Comparison of ENCODE assay signal across 14 cellular contexts in the genomic region with DNA sequence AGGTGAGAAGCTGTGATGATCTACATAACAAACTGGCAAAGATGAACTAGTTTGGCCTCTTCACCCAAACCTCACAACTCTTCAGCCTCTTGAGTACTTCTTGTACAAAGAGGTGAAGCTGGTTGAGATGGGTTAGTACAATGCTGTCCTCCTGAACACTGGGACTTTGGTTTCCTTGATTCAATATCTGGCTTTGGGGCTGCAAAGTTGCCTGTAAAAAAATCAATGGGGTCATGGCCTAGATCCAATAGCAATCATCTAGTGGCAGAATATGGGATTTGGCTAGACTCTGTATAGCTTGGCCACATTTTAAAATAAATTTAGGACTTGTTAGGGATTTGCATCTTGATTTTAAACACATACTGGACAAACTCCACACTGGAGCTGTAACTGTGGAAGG.
DNase-seq lines count a peak whose midpoint lies in the region; ATAC-seq, FAIRE-seq and TF ChIP-seq lines count a peak whose summit lies in the region.
"Had no signal": no experiment of that assay in that cellular context is flagged by ENCODE, and none has a peak within 500 bp of the region (broad histone marks: within the 10 kb centered on the region; RNA-seq: fewer than 3 reads in every experiment).

No MANE protein-coding gene starts in this region.

- no peak overlapping the region for H3K4me2 ChIP-seq in HepG2 (ENCODE audit: low read depth, low read length)
- H3K4me2 ChIP-seq: GM23338, KMS-11 had no signal

- H3K36me3 ChIP-seq in liver (ENCODE audit: control insufficient read depth in 4 of 4, insufficient read depth in 3 of 4, low read depth in 1 of 4, low read length in 3 of 4): no peaks in the 10 kb centered on the region
- H3K36me3 ChIP-seq in HepG2 (replicated peaks in 1 of 2; ENCODE audit: control insufficient read depth in 1 of 2, insufficient read depth in 2 of 2, low read length in 2 of 2): no peaks in the 10 kb centered on the region
- H3K36me3 ChIP-seq in right lobe of liver: no peaks in the 10 kb centered on the region
- H3K36me3 ChIP-seq: BE2C had no signal

- peaks cover 8% of the 10 kb centered on the region for H3K9me3 Mint-ChIP-seq in activated CD8-positive, alpha-beta T cell treated with anti-CD3 and anti-CD28 coated beads for 36 hours

- BruUV-seq in HepG2 (replicated peaks; lab: Mats Ljungman, UMichigan): no TSS peak

- no peak overlapping the region for H2AFZ ChIP-seq in HepG2 (ENCODE audit: low read length)
- H2AFZ ChIP-seq: GM23338 had no signal

- intact Hi-C loops in HepG2 (cut with micrococcal nuclease; ENCODE audit: unreplicated experiment) (no loop called here), right lobe of liver (cut with DNase I) (no loop called here)
- intact Hi-C loops in activated CD8-positive, alpha-beta T cell treated with anti-CD3 and anti-CD28 coated beads for 36 hours (cut with micrococcal nuclease): no loop called here

- no peak overlapping the region for H3K27ac ChIP-seq in liver (ENCODE audit: low read depth in 1 of 2, low read length in 2 of 2)
- no peak overlapping the region for H3K27ac ChIP-seq in HepG2 (ENCODE audit: extremely low read length, insufficient read depth, low read length)
- no peak overlapping the region for H3K27ac ChIP-seq in right lobe of liver
- H3K27ac ChIP-seq: KMS-11 had no signal

- H3K27me3 ChIP-seq in liver (ENCODE audit: control insufficient read depth in 4 of 4, insufficient read depth in 4 of 4, low read length in 3 of 4) (no peaks in the 10 kb centered on the region), HepG2 (ENCODE audit: control insufficient read depth in 1 of 2, insufficient read depth in 2 of 2, low read length in 2 of 2) (no peaks in the 10 kb centered on the region), right lobe of liver (no peaks in the 10 kb centered on the region)
- H3K27me3 ChIP-seq: BE2C had no signal

- in situ Hi-C loops in HepG2 (cut with HindIII; ENCODE audit: extremely low pct_ligation_motif_present, low pct_unique_long_range_greater_than_20kb): no loop called here

- H3K4me3 ChIP-seq in liver (ENCODE audit: low read depth in 1 of 3, low read length in 3 of 3): no peak overlapping the region
- no peak overlapping the region for H3K4me3 ChIP-seq in HepG2 (replicated peaks in 1 of 3; ENCODE audit: insufficient read depth in 1 of 3, low read depth in 2 of 3, low read length in 3 of 3)
- H3K4me3 ChIP-seq in right lobe of liver: no peak overlapping the region
- H3K4me3 ChIP-seq: GM23338 had no signal

- DNase-seq in HepG2 (ENCODE audit: low spot score) (no peak), HTR-8/SVneo (ENCODE audit: insufficient read length, low spot score) (no peak), right lobe of liver (no peak)
- DNase-seq in activated CD4-positive, alpha-beta T cell treated with anti-CD3 and anti-CD28 coated beads, Interleukin-2, amount 50 U/mL, for 4 hours: no peak
- DNase-seq in activated CD8-positive, alpha-beta T cell treated with anti-CD3 and anti-CD28 coated beads for 36 hours: no peak
- DNase-seq: BE2C, DMS53, GF-D8, H9 had no signal

- no peaks in the 10 kb centered on the region for H3K36me3 Mint-ChIP-seq in activated CD8-positive, alpha-beta T cell treated with anti-CD3 and anti-CD28 coated beads for 36 hours (ENCODE audit: low read depth)

- no peak for TF ChIP-seq EP300 in HepG2 (IDR thresholded peaks at IDR 0.05; ENCODE audit: low read depth in 2 of 2, low read length in 2 of 2)
- TF ChIP-seq EP300 in HepG2 (CRISPR knock-in tag; IDR thresholded peaks at IDR 0.05; ENCODE audit: borderline replicate concordance): no peak

- no peak overlapping the region for H3K9ac ChIP-seq in liver (ENCODE audit: low read depth in 1 of 2, low read length in 2 of 2)
- no peak overlapping the region for H3K9ac ChIP-seq in HepG2 (ENCODE audit: insufficient read depth, low read depth, low read length)
- H3K9ac ChIP-seq: KMS-11 had no signal

- ATAC-seq in HepG2 (no peak), right lobe of liver (peak; percentile 68 to 87 (median 86)), HG02610 (IDR thresholded peaks at IDR 0.05; ENCODE audit: unreplicated experiment) (no peak)
- ATAC-seq in activated CD8-positive, alpha-beta T cell treated with anti-CD3 and anti-CD28 coated beads for 36 hours: no peak
- ATAC-seq: GM23338 had no signal

- H3K4me1 ChIP-seq in liver (ENCODE audit: control insufficient read depth in 4 of 4, insufficient read depth in 4 of 4, low read length in 3 of 4) (peaks cover 0 to 8% (median 4%) of the 10 kb centered on the region in 4 donors), HepG2 (ENCODE audit: insufficient read depth, low read length) (no peaks in the 10 kb centered on the region), right lobe of liver (peaks cover 0 to 15% (median 0%) of the 10 kb centered on the region in 4 donors)
- H3K4me1 ChIP-seq: BE2C had no signal

- H3K4me3 Mint-ChIP-seq in activated CD8-positive, alpha-beta T cell treated with anti-CD3 and anti-CD28 coated beads for 36 hours: no peak overlapping the region
- H3K4me3 Mint-ChIP-seq: GM23338, H9 had no signal

- TF ChIP-seq RAD21 in liver (IDR thresholded peaks at IDR 0.05) (no peak), HepG2 (CRISPR knock-in tag; IDR thresholded peaks at IDR 0.05) (no peak)

- no peaks in the 10 kb centered on the region for H3K4me1 Mint-ChIP-seq in activated CD8-positive, alpha-beta T cell treated with anti-CD3 and anti-CD28 coated beads for 36 hours (ENCODE audit: low read depth)
- H3K4me1 Mint-ChIP-seq: GM23338 had no signal

- no peaks in the 10 kb centered on the region for H4K20me1 ChIP-seq in HepG2 (ENCODE audit: insufficient read depth, low read length)

- H3K27me3 Mint-ChIP-seq in activated CD8-positive, alpha-beta T cell treated with anti-CD3 and anti-CD28 coated beads for 36 hours: no peaks in the 10 kb centered on the region

- POLR2A ChIA-PET in HepG2 (lab: Yijun Ruan, JAX): no interaction called here
- POLR2A ChIA-PET in activated CD8-positive, alpha-beta T cell treated with anti-CD3 and anti-CD28 coated beads for 36 hours (lab: Charles Lee): no interaction called here

- FAIRE-seq in HepG2 (lab: Jason Lieb, UNC): no peak
- FAIRE-seq in HTR-8/SVneo (lab: Jason Lieb, UNC): peak; percentile 65
- FAIRE-seq: A204.1 had no signal

- TF ChIP-seq CTCF in liver (IDR thresholded peaks at IDR 0.05; ENCODE audit: low read depth, low read length, missing input control): peak; percentile 32
- no peak for TF ChIP-seq CTCF in HepG2 (CRISPR knock-in tag; IDR thresholded peaks at IDR 0.05)
- TF ChIP-seq CTCF in right lobe of liver (IDR thresholded peaks at IDR 0.05): no peak
- no peak for TF ChIP-seq CTCF in activated CD8-positive, alpha-beta T cell treated with anti-CD3 and anti-CD28 coated beads for 36 hours (IDR thresholded peaks at IDR 0.05)

- TF ChIP-seq POLR2A in HepG2 (IDR thresholded peaks at IDR 0.05; ENCODE audit: insufficient read depth in 1 of 2, low read depth in 2 of 2, low read length in 2 of 2): no peak
- no peak for TF ChIP-seq POLR2A in right lobe of liver (IDR thresholded peaks at IDR 0.05)

- H3K9me3 ChIP-seq in liver (ENCODE audit: control insufficient read depth in 4 of 4, low read length in 3 of 4): peaks cover 0 to 3% (median 0%) of the 10 kb centered on the region in 4 donors
- no peaks in the 10 kb centered on the region for H3K9me3 ChIP-seq in HepG2 (ENCODE audit: low read length)
- H3K9me3 ChIP-seq in right lobe of liver: peaks cover 0 to 4% (median 0%) of the 10 kb centered on the region in 4 donors
- H3K9me3 ChIP-seq: BE2C had no signal

- no peak overlapping the region for H3K27ac Mint-ChIP-seq in activated CD8-positive, alpha-beta T cell treated with anti-CD3 and anti-CD28 coated beads for 36 hours
- H3K27ac Mint-ChIP-seq: GM23338, H9 had no signal

- CTCF ChIA-PET in HepG2 (lab: Yijun Ruan, JAX; ENCODE audit: low intra/inter-chr PET ratio, low total read pairs): no interaction called here
- CTCF ChIA-PET in activated CD8-positive, alpha-beta T cell treated with anti-CD3 and anti-CD28 coated beads for 36 hours (lab: Charles Lee): no interaction called here

- no peaks in the 10 kb centered on the region for H3K79me2 ChIP-seq in HepG2 (ENCODE audit: insufficient read depth, low read length)

TF ChIP-seq in liver, 16 proteins besides CTCF, POLR2A, EP300 and RAD21 (continues in another document):
- no peak for TF ChIP-seq JUND (IDR thresholded peaks at IDR 0.05)
- TF ChIP-seq FOXA1 (IDR thresholded peaks at IDR 0.05): no peak
- TF ChIP-seq SP1 (IDR thresholded peaks at IDR 0.05): no peak
- TF ChIP-seq, protein P1, sequence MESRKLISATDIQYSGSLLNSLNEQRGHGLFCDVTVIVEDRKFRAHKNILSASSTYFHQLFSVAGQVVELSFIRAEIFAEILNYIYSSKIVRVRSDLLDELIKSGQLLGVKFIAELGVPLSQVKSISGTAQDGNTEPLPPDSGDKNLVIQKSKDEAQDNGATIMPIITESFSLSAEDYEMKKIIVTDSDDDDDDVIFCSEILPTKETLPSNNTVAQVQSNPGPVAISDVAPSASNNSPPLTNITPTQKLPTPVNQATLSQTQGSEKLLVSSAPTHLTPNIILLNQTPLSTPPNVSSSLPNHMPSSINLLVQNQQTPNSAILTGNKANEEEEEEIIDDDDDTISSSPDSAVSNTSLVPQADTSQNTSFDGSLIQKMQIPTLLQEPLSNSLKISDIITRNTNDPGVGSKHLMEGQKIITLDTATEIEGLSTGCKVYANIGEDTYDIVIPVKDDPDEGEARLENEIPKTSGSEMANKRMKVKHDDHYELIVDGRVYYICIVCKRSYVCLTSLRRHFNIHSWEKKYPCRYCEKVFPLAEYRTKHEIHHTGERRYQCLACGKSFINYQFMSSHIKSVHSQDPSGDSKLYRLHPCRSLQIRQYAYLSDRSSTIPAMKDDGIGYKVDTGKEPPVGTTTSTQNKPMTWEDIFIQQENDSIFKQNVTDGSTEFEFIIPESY (IDR thresholded peaks at IDR 0.05): no peak

TF ChIP-seq in HepG2, 621 proteins besides CTCF, POLR2A, EP300 and RAD21:
- TF ChIP-seq ZNF552 (CRISPR knock-in tag; IDR thresholded peaks at IDR 0.05; ENCODE audit: borderline replicate concordance): no peak
- TF ChIP-seq, protein P2, sequence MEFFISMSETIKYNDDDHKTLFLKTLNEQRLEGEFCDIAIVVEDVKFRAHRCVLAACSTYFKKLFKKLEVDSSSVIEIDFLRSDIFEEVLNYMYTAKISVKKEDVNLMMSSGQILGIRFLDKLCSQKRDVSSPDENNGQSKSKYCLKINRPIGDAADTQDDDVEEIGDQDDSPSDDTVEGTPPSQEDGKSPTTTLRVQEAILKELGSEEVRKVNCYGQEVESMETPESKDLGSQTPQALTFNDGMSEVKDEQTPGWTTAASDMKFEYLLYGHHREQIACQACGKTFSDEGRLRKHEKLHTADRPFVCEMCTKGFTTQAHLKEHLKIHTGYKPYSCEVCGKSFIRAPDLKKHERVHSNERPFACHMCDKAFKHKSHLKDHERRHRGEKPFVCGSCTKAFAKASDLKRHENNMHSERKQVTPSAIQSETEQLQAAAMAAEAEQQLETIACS (CRISPR knock-in tag; IDR thresholded peaks at IDR 0.05): no peak
- no peak for TF ChIP-seq ZNF83 (CRISPR knock-in tag; IDR thresholded peaks at IDR 0.05; ENCODE audit: borderline replicate concordance)
- TF ChIP-seq HES4 (CRISPR knock-in tag; IDR thresholded peaks at IDR 0.05; ENCODE audit: borderline replicate concordance): no peak
- TF ChIP-seq ADNP (CRISPR knock-in tag; IDR thresholded peaks at IDR 0.05): no peak

Comparison
In these comparisons a context has a peak if more than half of its experiments do, and no peak if none do; other contexts are left out.
1. ATAC-seq: peak in right lobe of liver (4 of 4); none in HepG2 (single experiment), activated CD8-positive, alpha-beta T cell treated with anti-CD3 and anti-CD28 coated beads for 36 hours (single experiment) and HG02610 (single experiment).